Comparison of ENCODE assay signal across 9 cellular contexts in the genomic region with DNA sequence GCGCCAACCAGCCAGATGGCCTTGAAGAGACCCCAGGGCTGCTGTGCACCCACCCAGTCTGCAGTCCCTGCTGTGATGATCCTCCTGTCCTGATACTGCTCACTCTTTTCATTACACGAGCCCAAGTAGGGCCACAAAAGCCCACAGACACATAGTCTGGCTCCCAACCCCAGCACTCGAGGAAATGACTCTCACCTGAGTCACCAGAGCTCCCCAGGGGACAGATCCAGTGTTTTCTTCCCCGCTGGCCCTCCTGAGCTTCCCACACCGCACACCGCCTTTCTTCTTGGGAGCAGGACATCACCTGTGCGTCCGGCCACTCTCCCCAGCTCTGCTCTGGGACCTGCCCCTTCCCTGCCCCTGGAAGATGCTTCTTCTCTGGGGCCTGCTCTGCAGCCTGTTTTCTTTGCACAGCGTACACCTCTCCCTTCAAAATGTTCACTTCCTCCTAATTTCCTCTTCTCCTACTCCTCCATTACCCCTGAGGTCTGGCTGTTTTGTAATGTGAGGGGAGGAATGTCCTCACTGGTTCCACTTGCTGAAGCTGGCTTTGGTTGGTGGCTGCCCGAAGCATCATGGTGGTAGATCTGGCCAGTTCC. TPM values are rescaled to one million over a fixed set of nuclear protein-coding genes. Genes with fewer than 3 reads are reported as not detected.
DNase-seq lines count a peak whose midpoint lies in the region; ATAC-seq lines count a peak whose summit lies in the region.
"Had no signal": no experiment of that assay in that cellular context is flagged by ENCODE, and none has a peak within 500 bp of the region (broad histone marks: within the 10 kb centered on the region; RNA-seq: fewer than 3 reads in every experiment).

No MANE protein-coding gene starts in this region.

- H3K27me3 ChIP-seq in CD4-positive, CD25-positive, alpha-beta regulatory T cell (ENCODE audit: control insufficient read depth, insufficient read depth, low read length) = peaks cover 5% of the 10 kb centered on the region

- H3K9me3 ChIP-seq in CD4-positive, CD25-positive, alpha-beta regulatory T cell (ENCODE audit: control insufficient read depth in 2 of 2, low read length in 2 of 2) = no peaks in the 10 kb centered on the region

- H3K27ac Mint-ChIP-seq in CD4-positive, CD25-positive, alpha-beta regulatory T cell = peak overlapping the region in 2 of 3 donors; percentile 58 to 83
- no peak overlapping the region for H3K27ac Mint-ChIP-seq in activated T-helper 17 cell treated with anti-CD3 and anti-CD28 coated beads, Interleukin-2, amount 50 U/mL, for 72 hours

- H3K4me1 Mint-ChIP-seq in CD4-positive, CD25-positive, alpha-beta regulatory T cell = peaks cover 0 to 10% (median 0%) of the 10 kb centered on the region in 4 donors
- H3K4me1 Mint-ChIP-seq in activated T-helper 17 cell treated with anti-CD3 and anti-CD28 coated beads, Interleukin-2, amount 50 U/mL, for 72 hours = peaks cover 9% of the 10 kb centered on the region

- H3K27me3 Mint-ChIP-seq in CD4-positive, CD25-positive, alpha-beta regulatory T cell = peaks cover 9% of the 10 kb centered on the region
- H3K27me3 Mint-ChIP-seq in activated T-helper 17 cell treated with anti-CD3 and anti-CD28 coated beads, Interleukin-2, amount 50 U/mL, for 72 hours = no peaks in the 10 kb centered on the region

- no peaks in the 10 kb centered on the region for H3K9me3 Mint-ChIP-seq in CD4-positive, CD25-positive, alpha-beta regulatory T cell
- H3K9me3 Mint-ChIP-seq in activated T-helper 17 cell treated with anti-CD3 and anti-CD28 coated beads, Interleukin-2, amount 50 U/mL, for 72 hours = no peaks in the 10 kb centered on the region

- H3K36me3 Mint-ChIP-seq in CD4-positive, CD25-positive, alpha-beta regulatory T cell = no peaks in the 10 kb centered on the region
- H3K36me3 Mint-ChIP-seq in activated T-helper 17 cell treated with anti-CD3 and anti-CD28 coated beads, Interleukin-2, amount 50 U/mL, for 72 hours (ENCODE audit: low read depth) = no peaks in the 10 kb centered on the region

- H3K27ac ChIP-seq in CD4-positive, CD25-positive, alpha-beta regulatory T cell (ENCODE audit: insufficient read depth, low read length, poor library complexity, severe bottlenecking) = no peak overlapping the region

- H3K36me3 ChIP-seq in CD4-positive, CD25-positive, alpha-beta regulatory T cell (ENCODE audit: control insufficient read depth, insufficient read depth, low read length) = no peaks in the 10 kb centered on the region

- no peak overlapping the region for H3K4me3 Mint-ChIP-seq in CD4-positive, CD25-positive, alpha-beta regulatory T cell
- H3K4me3 Mint-ChIP-seq in activated T-helper 17 cell treated with anti-CD3 and anti-CD28 coated beads, Interleukin-2, amount 50 U/mL, for 72 hours = no peak overlapping the region

- H3K4me3 ChIP-seq in CD4-positive, CD25-positive, alpha-beta regulatory T cell (ENCODE audit: low read depth, low read length) = no peak overlapping the region

- DNase-seq in CD4-positive, CD25-positive, alpha-beta regulatory T cell = no peak
- DNase-seq in HPDE6-E6E7 (ENCODE audit: extremely low spot score) (peak; percentile 86), kidney glomerular epithelial cell (lab: John Stamatoyannopoulos, UW) (peak; percentile 45), dedifferentiated amniotic fluid mesenchymal stem cell (ENCODE audit: extremely low spot score) (no peak), left lobe of liver (ENCODE audit: low spot score) (no peak), C1 segment of cervical spinal cord (lab: John Stamatoyannopoulos, UW) (no peak)
- no peak for DNase-seq in effector CD4-positive, alpha-beta T cell

- no peak for ATAC-seq in CD4-positive, CD25-positive, alpha-beta regulatory T cell (ENCODE audit: low read depth in 2 of 2)
- ATAC-seq in activated T-helper 17 cell treated with anti-CD3 and anti-CD28 coated beads, Interleukin-2, amount 50 U/mL, for 72 hours (replicated peaks) = peak; percentile 71
- ATAC-seq in left lobe of liver = no peak

- no peaks in the 10 kb centered on the region for H3K4me1 ChIP-seq in CD4-positive, CD25-positive, alpha-beta regulatory T cell (ENCODE audit: control insufficient read depth, insufficient read depth, low read length, poor library complexity, severe bottlenecking)

RNA-seq across cellular contexts. Expression of gene SCN4A, which starts 2.0 kb away (rescaled TPM):
- total RNA-seq in CD4-positive, CD25-positive, alpha-beta regulatory T cell = not detected
- not detected for polyA plus RNA-seq in CD4-positive, CD25-positive, alpha-beta regulatory T cell
- total RNA-seq in activated T-helper 17 cell treated with anti-CD3 and anti-CD28 coated beads, Interleukin-2, amount 50 U/mL, for 72 hours = under 1 TPM; 0.32 to 0.37 TPM
- 0.10 TPM for total RNA-seq in left lobe of liver

RNA-seq across cellular contexts. Expression of gene PRR29, which starts 23.5 kb away (rescaled TPM):
- 0.52 TPM for total RNA-seq in CD4-positive, CD25-positive, alpha-beta regulatory T cell
- polyA plus RNA-seq in CD4-positive, CD25-positive, alpha-beta regulatory T cell = 1 to 10 TPM; 3.9 to 6.9 (median 6.2) TPM
- 1 to 10 TPM; 2.9 to 3.2 TPM for total RNA-seq in activated T-helper 17 cell treated with anti-CD3 and anti-CD28 coated beads, Interleukin-2, amount 50 U/mL, for 72 hours
- total RNA-seq in left lobe of liver = 0.18 TPM

RNA-seq across cellular contexts. Expression of gene CD79B, which starts 42.6 kb away (rescaled TPM):
- 31.4 TPM for total RNA-seq in CD4-positive, CD25-positive, alpha-beta regulatory T cell
- 10 to 100 TPM; 59.0 to 85.1 (median 67.9) TPM for polyA plus RNA-seq in CD4-positive, CD25-positive, alpha-beta regulatory T cell
- 10 to 100 TPM; 29.3 to 41.4 TPM for total RNA-seq in activated T-helper 17 cell treated with anti-CD3 and anti-CD28 coated beads, Interleukin-2, amount 50 U/mL, for 72 hours
- 0.81 TPM for total RNA-seq in left lobe of liver
- total RNA-seq: cerebellum had no signal

RNA-seq across cellular contexts. Expression of gene ICAM2, which starts 45.7 kb away (rescaled TPM):
- total RNA-seq in CD4-positive, CD25-positive, alpha-beta regulatory T cell = 106 TPM
- 100 to 1,000 TPM; 465 to 625 (median 548) TPM for polyA plus RNA-seq in CD4-positive, CD25-positive, alpha-beta regulatory T cell
- total RNA-seq in activated T-helper 17 cell treated with anti-CD3 and anti-CD28 coated beads, Interleukin-2, amount 50 U/mL, for 72 hours = 10 to 100 TPM; 43.0 to 54.9 TPM
- total RNA-seq in left lobe of liver = 5.3 TPM

RNA-seq across cellular contexts. Expression of gene GH1, which starts 56.1 kb away (rescaled TPM):
- not detected for total RNA-seq in CD4-positive, CD25-positive, alpha-beta regulatory T cell
- polyA plus RNA-seq in CD4-positive, CD25-positive, alpha-beta regulatory T cell = under 1 TPM in 1 of 4 donors, not detected in 3; 0.50 TPM
- under 1 TPM in 1 of 2 donors, not detected in 1; 0.56 TPM for total RNA-seq in activated T-helper 17 cell treated with anti-CD3 and anti-CD28 coated beads, Interleukin-2, amount 50 U/mL, for 72 hours
- not detected for total RNA-seq in left lobe of liver
- total RNA-seq: cerebellum had no signal

Comparison
In these comparisons a context has a peak if more than half of its experiments do, and no peak if none do; other contexts are left out.
1. DNase-seq: peak in HPDE6-E6E7 (single experiment) and kidney glomerular epithelial cell (single experiment); none in CD4-positive, CD25-positive, alpha-beta regulatory T cell (0 of 3), dedifferentiated amniotic fluid mesenchymal stem cell (single experiment), left lobe of liver (single experiment), effector CD4-positive, alpha-beta T cell (single experiment) and C1 segment of cervical spinal cord (0 of 14).
2. RNA of gene CD79B, which starts 42.6 kb away (total RNA-seq): 29.3 to 41.4 TPM in activated T-helper 17 cell treated with anti-CD3 and anti-CD28 coated beads, Interleukin-2, amount 50 U/mL, for 72 hours and 31.4 TPM in CD4-positive, CD25-positive, alpha-beta regulatory T cell (single experiment); 0.81 TPM in left lobe of liver (single experiment); every median in the first group is over 10 times any median in the second.